10 cellular contexts compared by ENCODE assay signal in genomic region chr12:1518763-1519516, GRCh38.
A peak's percentile ranks its signal among the peaks of the same experiment; 100 is the strongest.
DNase-seq lines count a peak whose midpoint lies in the region; ATAC-seq and TF ChIP-seq lines count a peak whose summit lies in the region.
"Had no signal": no experiment of that assay in that cellular context is flagged by ENCODE, and none has a peak within 500 bp of the region (broad histone marks: within the 10 kb centered on the region; RNA-seq: fewer than 3 reads in every experiment).

No MANE protein-coding gene starts in this region.

- H3K9ac ChIP-seq in mesenchymal stem cell (ENCODE audit: low read length) = no peak overlapping the region

- no peak overlapping the region for H2BK5ac ChIP-seq in mesenchymal stem cell (ENCODE audit: low read depth, low read length, poor library complexity, severe bottlenecking)

- no peak overlapping the region for H4K8ac ChIP-seq in mesenchymal stem cell (ENCODE audit: low read length)

- TF ChIP-seq CTCF in astrocyte of the cerebellum (IDR thresholded peaks at IDR 0.05; ENCODE audit: low read depth, low read length, missing control alignments) = no peak

- H3K4ac ChIP-seq in mesenchymal stem cell (ENCODE audit: low read depth in 1 of 2, low read length in 2 of 2) = no peak overlapping the region

- H3K4me2 ChIP-seq in mesenchymal stem cell (ENCODE audit: low read length, poor library complexity, severe bottlenecking) = peak overlapping the region; percentile 34

- no peak overlapping the region for H3K23ac ChIP-seq in mesenchymal stem cell (ENCODE audit: low read length in 2 of 2)

- H2BK15ac ChIP-seq in mesenchymal stem cell (ENCODE audit: low read depth, poor library complexity, severe bottlenecking) = no peak overlapping the region

- H3K36me3 ChIP-seq in mesenchymal stem cell (ENCODE audit: control insufficient read depth in 1 of 2, insufficient read depth in 2 of 2, low read depth in 1 of 2, low read length in 2 of 2) = no peaks in the 10 kb centered on the region

- no peak overlapping the region for H3K27ac ChIP-seq in mesenchymal stem cell (ENCODE audit: low read length, poor library complexity, severe bottlenecking)

- peak overlapping the region; percentile 53 for H4K91ac ChIP-seq in mesenchymal stem cell (ENCODE audit: low read length)

- peak overlapping the region; percentile 5 for H2AK5ac ChIP-seq in mesenchymal stem cell (ENCODE audit: low read length, severe bottlenecking)

- peak; percentile 12 for DNase-seq in D341Med (ENCODE audit: low spot score)
- DNase-seq in NCI-H1092 treated with DMSO at 0.1 percent for 48 hours (lab: John Stamatoyannopoulos, UW) = peak; percentile 49
- peak; percentile 65 for DNase-seq in astrocyte of the cerebellum (ENCODE audit: low read depth)
- DNase-seq in mesenchymal stem cell = peak; percentile 83
- no peak for DNase-seq in HuH-7 (ENCODE audit: low spot score)
- no peak for DNase-seq in KBM-7
- no peak for DNase-seq in mucosa of gallbladder (ENCODE audit: low spot score)
- DNase-seq: activated B cell treated with CpG ODN at 0.5 μM for 24 hours, erythroblast had no signal

- no peak overlapping the region for H3K18ac ChIP-seq in mesenchymal stem cell (ENCODE audit: low read depth in 1 of 2, low read length in 2 of 2)

- in situ Hi-C loops in astrocyte of the cerebellum (cut with HindIII; ENCODE audit: low sequenced_read_pairs) (no loop called here), KBM-7 (cut with MboI; ENCODE audit: low pct_unique_long_range_greater_than_20kb, low sequenced_read_pairs) (no loop called here)

- H2BK12ac ChIP-seq in mesenchymal stem cell (ENCODE audit: low read length in 2 of 2) = peak overlapping the region in 1 of 2 experiments; percentile 47

- no peak overlapping the region for H2AFZ ChIP-seq in mesenchymal stem cell (ENCODE audit: low read depth, low read length)

- no peak overlapping the region for H3K14ac ChIP-seq in mesenchymal stem cell (ENCODE audit: low read length in 2 of 2)

- H3K4me1 ChIP-seq in mesenchymal stem cell (ENCODE audit: control insufficient read depth, insufficient read depth, low read depth, low read length) = peaks cover 31% of the 10 kb centered on the region

- H3K27me3 ChIP-seq in mesenchymal stem cell (ENCODE audit: control insufficient read depth in 1 of 2, insufficient read depth in 1 of 2, low read length in 2 of 2) = peaks cover 0 to 6% of the 10 kb centered on the region in 2 experiments

- H3K79me1 ChIP-seq in mesenchymal stem cell (replicated peaks; ENCODE audit: low read length, poor library complexity, severe bottlenecking) = no peaks in the 10 kb centered on the region

- no peak for ATAC-seq in HG03469 (IDR thresholded peaks at IDR 0.05; ENCODE audit: unreplicated experiment)

- WGBS in mesenchymal stem cell = 56% methylated on average over 22 of the region's 23 CpGs

- H3K9me3 ChIP-seq in mesenchymal stem cell (ENCODE audit: control insufficient read depth, low read length) = peaks cover 8% of the 10 kb centered on the region

- no peak overlapping the region for H3K4me3 ChIP-seq in astrocyte of the cerebellum (ENCODE audit: low read depth, low read length)
- H3K4me3 ChIP-seq in mesenchymal stem cell (ENCODE audit: insufficient read depth in 1 of 2, low read depth in 1 of 2, low read length in 2 of 2) = peak overlapping the region in 1 of 2 experiments; percentile 3

- H2BK120ac ChIP-seq in mesenchymal stem cell (ENCODE audit: low read depth, low read length) = no peak overlapping the region

Comparison
In these comparisons a context has a peak if more than half of its experiments do, and no peak if none do; other contexts are left out.
1. DNase-seq: peak in D341Med (single experiment), NCI-H1092 treated with DMSO at 0.1 percent for 48 hours (single experiment), astrocyte of the cerebellum (single experiment) and mesenchymal stem cell (single experiment); none in HuH-7 (single experiment), KBM-7 (single experiment) and mucosa of gallbladder (single experiment).